In the genomic region with DNA sequence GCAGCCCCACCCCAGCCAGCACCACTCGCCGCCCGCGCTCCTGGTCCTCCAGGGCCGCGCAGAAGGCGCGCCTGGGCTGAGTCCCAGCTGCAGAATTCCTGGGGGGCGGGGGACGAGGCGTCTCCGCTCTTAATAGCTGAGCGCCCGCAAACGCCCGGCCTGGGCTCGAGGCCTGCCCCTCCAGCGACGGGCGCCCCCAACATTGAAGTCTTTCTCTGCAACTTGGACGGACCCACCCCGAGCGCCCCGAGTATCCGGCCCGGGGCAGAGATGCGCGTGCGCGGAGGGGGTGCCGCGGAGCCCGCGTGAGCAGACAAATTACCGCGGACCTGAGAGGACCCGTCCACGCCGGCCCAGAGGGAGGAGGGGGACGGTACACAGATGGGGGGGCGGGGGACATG, we compare ENCODE assay signal across 7 cellular contexts. TPM values are rescaled to one million over a fixed set of nuclear protein-coding genes. Genes with fewer than 3 reads are reported as not detected.
DNase-seq lines count a peak whose midpoint lies in the region; ATAC-seq and TF ChIP-seq lines count a peak whose summit lies in the region.

No MANE protein-coding gene starts in this region.

- H3K27me3 ChIP-seq in H9 (ENCODE audit: insufficient read depth, low read length) = 0 out of 2 replicates have a peak, but pooled peaks cover under 1% of the 10 kb centered on the region
- no peaks in the 10 kb centered on the region for H3K27me3 ChIP-seq in trophoblast cell (ENCODE audit: insufficient read depth, low read length)

- peak overlapping the region; percentile 19 for H4K12ac ChIP-seq in trophoblast cell (ENCODE audit: low read depth, low read length)

- DNase-seq in H9 (peak; percentile 71), fibroblast of pulmonary artery (ENCODE audit: low read depth) (no peak), trophoblast cell (no peak), HuH-7 (ENCODE audit: low spot score) (no peak), SIG-M5 treated with dmso at 0.1 percent for 504 hours (lab: John Stamatoyannopoulos, UW; ENCODE audit: unreplicated experiment) (no peak)
- peak; percentile 20 to 34 for DNase-seq in activated CD4-positive, alpha-beta T cell treated with anti-CD3 and anti-CD28 coated beads, Interleukin-2, amount 50 U/mL, for 48 hours

- no peak overlapping the region for H3T11ph ChIP-seq in H9 (ENCODE audit: low read length)

- H2BK5ac ChIP-seq in H9 (ENCODE audit: insufficient read length, low read length) (no peak overlapping the region), trophoblast cell (ENCODE audit: low read depth, low read length, poor library complexity) (peak overlapping the region; percentile 86)

- H2BK120ac ChIP-seq in H9 (ENCODE audit: low read depth, low read length, poor library complexity, severe bottlenecking) (no peak overlapping the region), trophoblast cell (ENCODE audit: insufficient read depth, low read length, poor library complexity) (peak overlapping the region; percentile 82)

- H4K5ac ChIP-seq in H9 (ENCODE audit: insufficient read length, low read depth, low read length) = no peak overlapping the region

- no peak for ATAC-seq in HG03520 (IDR thresholded peaks at IDR 0.05; ENCODE audit: unreplicated experiment)

- H4K91ac ChIP-seq in H9 (ENCODE audit: insufficient read length, low read depth, low read length) = no peak overlapping the region
- H4K91ac ChIP-seq in trophoblast cell (ENCODE audit: low read depth, low read length) = peak overlapping the region; percentile 99

- H3K27ac Mint-ChIP-seq in H9 = no peak overlapping the region

- peaks cover 81% of the 10 kb centered on the region for H3K27me3 Mint-ChIP-seq in H9 (ENCODE audit: low read depth)

- H4K20me1 ChIP-seq in H9 (ENCODE audit: control insufficient read depth, insufficient read depth, insufficient read length) = no peaks in the 10 kb centered on the region

- H3K56ac ChIP-seq in H9 (ENCODE audit: insufficient read length, low read depth, low read length) = no peak overlapping the region

- peak overlapping the region; percentile 82 for H3K4me2 ChIP-seq in H9 (ENCODE audit: insufficient read depth, insufficient read length, low read length)
- peak overlapping the region; percentile 67 for H3K4me2 ChIP-seq in trophoblast cell (ENCODE audit: low read length)

- H3K27ac ChIP-seq in H9 (ENCODE audit: insufficient read length, low read depth, low read length) (no peak overlapping the region), trophoblast cell (ENCODE audit: low read depth, low read length) (peak overlapping the region; percentile 86)

- H3K9me3 ChIP-seq in H9 (ENCODE audit: control insufficient read depth, low read depth, low read length) = no peaks in the 10 kb centered on the region
- no peaks in the 10 kb centered on the region for H3K9me3 ChIP-seq in trophoblast cell (ENCODE audit: insufficient read depth, low read depth, low read length)

- peaks cover 17% of the 10 kb centered on the region for H3K23me2 ChIP-seq in H9 (ENCODE audit: insufficient read length, low read depth, low read length, poor library complexity, severe bottlenecking)

- H4K8ac ChIP-seq in H9 (replicated peaks; ENCODE audit: insufficient read length, low read depth, low read length) (no peak overlapping the region), trophoblast cell (ENCODE audit: low read depth, low read length) (peak overlapping the region; percentile 81)

- H3K4me1 ChIP-seq in H9 (ENCODE audit: insufficient read depth, low read length) = no peaks in the 10 kb centered on the region; the same call in 1 of the 2 replicates
- peaks cover 28 to 37% of the 10 kb centered on the region in 2 experiments for H3K4me1 ChIP-seq in trophoblast cell (ENCODE audit: control insufficient read depth in 1 of 2, insufficient read depth in 2 of 2, low read length in 2 of 2)

- TF ChIP-seq CTCF in H9 (conservative IDR thresholded peaks at IDR 0.05) (no peak), fibroblast of pulmonary artery (IDR thresholded peaks at IDR 0.05; ENCODE audit: low read length, missing control alignments) (no peak)

- H2AK5ac ChIP-seq in H9 (ENCODE audit: insufficient read length, low read length) (no peak overlapping the region), trophoblast cell (ENCODE audit: low read length) (peak overlapping the region; percentile 46)

- no peak overlapping the region for H2BK20ac ChIP-seq in H9 (ENCODE audit: low read depth, low read length, poor library complexity, severe bottlenecking)

- H2BK15ac ChIP-seq in H9 (ENCODE audit: low read depth, low read length) = peak overlapping the region; percentile 32; the same call in 1 of the 2 replicates

- H3K18ac ChIP-seq in H9 (ENCODE audit: insufficient read length, low read depth, low read length) (peak overlapping the region; percentile 72), trophoblast cell (ENCODE audit: low read length) (peak overlapping the region; percentile 97)

- H3K14ac ChIP-seq in H9 (ENCODE audit: insufficient read depth, low read length) (peak overlapping the region; percentile 34; the same call in 1 of the 2 replicates), trophoblast cell (ENCODE audit: low read length) (peak overlapping the region; percentile 78)

- peaks cover 26 to 48% of the 10 kb centered on the region in 2 experiments for H3K4me1 Mint-ChIP-seq in H9

- no peaks in the 10 kb centered on the region; a peak in 1 of 5 replicates for H3K9me3 Mint-ChIP-seq in H9

- H3K36me3 Mint-ChIP-seq in H9 (ENCODE audit: insufficient read depth in 1 of 3, low read depth in 3 of 3) = no peaks in the 10 kb centered on the region

- H2AFZ ChIP-seq in H9 (ENCODE audit: low read length) (no peak overlapping the region), trophoblast cell (ENCODE audit: insufficient read depth, low read length, poor library complexity) (peak overlapping the region; percentile 40)

- WGBS in H9 (ENCODE audit: extremely low coverage, insufficient read length, low lambda C conversion rate) = no CpG with 5 or more reads among the region's 41 CpGs
- no CpG with 5 or more reads among the region's 41 CpGs for WGBS in trophoblast cell (ENCODE audit: extremely low coverage, insufficient coverage, insufficient read length)

- H3K79me2 ChIP-seq in H9 (ENCODE audit: insufficient read depth, low read length) (no peaks in the 10 kb centered on the region), trophoblast cell (ENCODE audit: control insufficient read depth, insufficient read depth, low read length, poor library complexity) (peaks cover 5% of the 10 kb centered on the region)

- H3K4me3 ChIP-seq in fibroblast of pulmonary artery (replicated peaks; ENCODE audit: low read depth, low read length) (peak overlapping the region; percentile 14), trophoblast cell (ENCODE audit: low read depth, low read length) (peak overlapping the region; percentile 41)

- H3K4me3 Mint-ChIP-seq in H9 = peak overlapping the region; percentile 55 to 82

- no peak overlapping the region for H2BK12ac ChIP-seq in H9 (ENCODE audit: insufficient read length, low read depth, low read length)
- H2BK12ac ChIP-seq in trophoblast cell (ENCODE audit: low read length) = peak overlapping the region; percentile 77

- H3K23ac ChIP-seq in H9 (ENCODE audit: insufficient read length, low read depth, low read length) = no peak overlapping the region
- no peak overlapping the region for H3K23ac ChIP-seq in trophoblast cell (ENCODE audit: low read length)

- no peaks in the 10 kb centered on the region for H3K36me3 ChIP-seq in trophoblast cell (ENCODE audit: control insufficient read depth in 1 of 2, insufficient read depth in 2 of 2, low read length in 2 of 2)

- H3K4ac ChIP-seq in H9 (ENCODE audit: low read depth, low read length) (no peak overlapping the region), trophoblast cell (ENCODE audit: low read depth, low read length) (peak overlapping the region; percentile 41)

- H3K9ac ChIP-seq in H9 (ENCODE audit: extremely low read depth, insufficient read length, low read length) (no peak overlapping the region), trophoblast cell (ENCODE audit: low read length) (no peak overlapping the region)

- no peaks in the 10 kb centered on the region for H3K79me1 ChIP-seq in H9 (ENCODE audit: insufficient read depth, low read depth, low read length, poor library complexity, severe bottlenecking)
- H3K79me1 ChIP-seq in trophoblast cell (ENCODE audit: low read length) = peaks cover 30% of the 10 kb centered on the region

RNA-seq across cellular contexts. Expression of a gene that starts 6.7 kb away (rescaled TPM):
- total RNA-seq in H9 (2021) = 7.0 and 8.8 TPM in 2 replicates
- polyA plus RNA-seq in trophoblast cell (2013) = 42.4 and 42.7 TPM in 2 replicates

Comparison
In these comparisons a context has a peak if more than half of its experiments do, and no peak if none do; other contexts are left out.
1. DNase-seq: peak in H9 (single experiment) and activated CD4-positive, alpha-beta T cell treated with anti-CD3 and anti-CD28 coated beads, Interleukin-2, amount 50 U/mL, for 48 hours (2 of 2); none in fibroblast of pulmonary artery (single experiment), trophoblast cell (0 of 2), HuH-7 (single experiment) and SIG-M5 treated with dmso at 0.1 percent for 504 hours (single experiment).